ENCODE assay signal across 1 cellular context in the genomic region with DNA sequence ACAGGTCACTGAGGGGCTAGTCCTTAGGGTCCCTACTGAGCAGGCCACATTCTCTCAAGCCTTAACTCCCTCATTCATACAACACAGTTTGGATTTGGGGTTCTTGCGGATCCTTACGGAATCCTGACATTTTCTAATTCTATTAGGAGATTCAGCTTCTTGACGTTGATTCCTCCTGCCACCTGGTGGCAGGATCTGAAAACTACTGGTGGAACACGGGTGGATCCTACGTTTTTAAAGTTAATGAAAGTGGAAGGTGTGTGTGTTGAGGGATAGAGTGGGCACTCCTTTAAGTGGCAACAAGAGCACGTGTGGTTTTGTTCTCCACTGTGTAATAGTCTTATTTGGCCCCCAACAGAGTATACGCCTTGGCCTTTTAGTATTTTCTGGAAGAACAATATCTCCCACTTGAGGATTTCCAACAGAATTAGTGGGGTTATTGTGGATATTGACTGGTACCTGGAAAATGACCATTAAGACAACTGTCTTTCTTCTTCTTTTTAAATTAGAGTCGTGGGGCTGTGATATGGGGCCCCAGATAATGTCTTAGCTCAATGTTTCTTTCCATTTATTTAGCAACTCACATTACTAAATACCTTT.
TF ChIP-seq lines count a peak whose summit lies in the region.

No MANE protein-coding gene starts in this region.

TF ChIP-seq in GM23338, 12 proteins besides CTCF, POLR2A, EP300 and RAD21 (continued from another document):
- TF ChIP-seq, protein P1, sequence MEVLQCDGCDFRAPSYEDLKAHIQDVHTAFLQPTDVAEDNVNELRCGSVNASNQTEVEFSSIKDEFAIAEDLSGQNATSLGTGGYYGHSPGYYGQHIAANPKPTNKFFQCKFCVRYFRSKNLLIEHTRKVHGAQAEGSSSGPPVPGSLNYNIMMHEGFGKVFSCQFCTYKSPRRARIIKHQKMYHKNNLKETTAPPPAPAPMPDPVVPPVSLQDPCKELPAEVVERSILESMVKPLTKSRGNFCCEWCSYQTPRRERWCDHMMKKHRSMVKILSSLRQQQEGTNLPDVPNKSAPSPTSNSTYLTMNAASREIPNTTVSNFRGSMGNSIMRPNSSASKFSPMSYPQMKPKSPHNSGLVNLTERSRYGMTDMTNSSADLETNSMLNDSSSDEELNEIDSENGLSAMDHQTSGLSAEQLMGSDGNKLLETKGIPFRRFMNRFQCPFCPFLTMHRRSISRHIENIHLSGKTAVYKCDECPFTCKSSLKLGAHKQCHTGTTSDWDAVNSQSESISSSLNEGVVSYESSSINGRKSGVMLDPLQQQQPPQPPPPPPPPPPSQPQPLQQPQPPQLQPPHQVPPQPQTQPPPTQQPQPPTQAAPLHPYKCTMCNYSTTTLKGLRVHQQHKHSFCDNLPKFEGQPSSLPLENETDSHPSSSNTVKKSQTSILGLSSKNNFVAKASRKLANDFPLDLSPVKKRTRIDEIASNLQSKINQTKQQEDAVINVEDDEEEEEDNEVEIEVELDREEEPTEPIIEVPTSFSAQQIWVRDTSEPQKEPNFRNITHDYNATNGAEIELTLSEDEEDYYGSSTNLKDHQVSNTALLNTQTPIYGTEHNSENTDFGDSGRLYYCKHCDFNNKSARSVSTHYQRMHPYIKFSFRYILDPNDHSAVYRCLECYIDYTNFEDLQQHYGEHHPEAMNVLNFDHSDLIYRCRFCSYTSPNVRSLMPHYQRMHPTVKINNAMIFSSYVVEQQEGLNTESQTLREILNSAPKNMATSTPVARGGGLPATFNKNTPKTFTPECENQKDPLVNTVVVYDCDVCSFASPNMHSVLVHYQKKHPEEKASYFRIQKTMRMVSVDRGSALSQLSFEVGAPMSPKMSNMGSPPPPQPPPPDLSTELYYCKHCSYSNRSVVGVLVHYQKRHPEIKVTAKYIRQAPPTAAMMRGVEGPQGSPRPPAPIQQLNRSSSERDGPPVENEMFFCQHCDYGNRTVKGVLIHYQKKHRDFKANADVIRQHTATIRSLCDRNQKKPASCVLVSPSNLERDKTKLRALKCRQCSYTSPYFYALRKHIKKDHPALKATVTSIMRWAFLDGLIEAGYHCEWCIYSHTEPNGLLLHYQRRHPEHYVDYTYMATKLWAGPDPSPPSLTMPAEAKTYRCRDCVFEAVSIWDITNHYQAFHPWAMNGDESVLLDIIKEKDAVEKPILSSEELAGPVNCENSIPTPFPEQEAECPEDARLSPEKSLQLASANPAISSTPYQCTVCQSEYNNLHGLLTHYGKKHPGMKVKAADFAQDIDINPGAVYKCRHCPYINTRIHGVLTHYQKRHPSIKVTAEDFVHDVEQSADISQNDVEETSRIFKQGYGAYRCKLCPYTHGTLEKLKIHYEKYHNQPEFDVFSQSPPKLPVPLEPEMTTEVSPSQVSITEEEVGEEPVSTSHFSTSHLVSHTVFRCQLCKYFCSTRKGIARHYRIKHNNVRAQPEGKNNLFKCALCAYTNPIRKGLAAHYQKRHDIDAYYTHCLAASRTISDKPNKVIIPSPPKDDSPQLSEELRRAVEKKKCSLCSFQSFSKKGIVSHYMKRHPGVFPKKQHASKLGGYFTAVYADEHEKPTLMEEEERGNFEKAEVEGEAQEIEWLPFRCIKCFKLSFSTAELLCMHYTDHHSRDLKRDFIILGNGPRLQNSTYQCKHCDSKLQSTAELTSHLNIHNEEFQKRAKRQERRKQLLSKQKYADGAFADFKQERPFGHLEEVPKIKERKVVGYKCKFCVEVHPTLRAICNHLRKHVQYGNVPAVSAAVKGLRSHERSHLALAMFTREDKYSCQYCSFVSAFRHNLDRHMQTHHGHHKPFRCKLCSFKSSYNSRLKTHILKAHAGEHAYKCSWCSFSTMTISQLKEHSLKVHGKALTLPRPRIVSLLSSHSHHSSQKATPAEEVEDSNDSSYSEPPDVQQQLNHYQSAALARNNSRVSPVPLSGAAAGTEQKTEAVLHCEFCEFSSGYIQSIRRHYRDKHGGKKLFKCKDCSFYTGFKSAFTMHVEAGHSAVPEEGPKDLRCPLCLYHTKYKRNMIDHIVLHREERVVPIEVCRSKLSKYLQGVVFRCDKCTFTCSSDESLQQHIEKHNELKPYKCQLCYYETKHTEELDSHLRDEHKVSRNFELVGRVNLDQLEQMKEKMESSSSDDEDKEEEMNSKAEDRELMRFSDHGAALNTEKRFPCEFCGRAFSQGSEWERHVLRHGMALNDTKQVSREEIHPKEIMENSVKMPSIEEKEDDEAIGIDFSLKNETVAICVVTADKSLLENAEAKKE (CRISPR knock-in tag; IDR thresholded peaks at IDR 0.05), result no peak
- TF ChIP-seq STAT1 (IDR thresholded peaks at IDR 0.05; ENCODE audit: unreplicated experiment) (no peak), JUNB (IDR thresholded peaks at IDR 0.05; ENCODE audit: unreplicated experiment) (no peak), ZNF114 (CRISPR knock-in tag; IDR thresholded peaks at IDR 0.05) (no peak), NANOG (IDR thresholded peaks at IDR 0.05; ENCODE audit: borderline replicate concordance) (no peak)
- TF ChIP-seq, protein P2, sequence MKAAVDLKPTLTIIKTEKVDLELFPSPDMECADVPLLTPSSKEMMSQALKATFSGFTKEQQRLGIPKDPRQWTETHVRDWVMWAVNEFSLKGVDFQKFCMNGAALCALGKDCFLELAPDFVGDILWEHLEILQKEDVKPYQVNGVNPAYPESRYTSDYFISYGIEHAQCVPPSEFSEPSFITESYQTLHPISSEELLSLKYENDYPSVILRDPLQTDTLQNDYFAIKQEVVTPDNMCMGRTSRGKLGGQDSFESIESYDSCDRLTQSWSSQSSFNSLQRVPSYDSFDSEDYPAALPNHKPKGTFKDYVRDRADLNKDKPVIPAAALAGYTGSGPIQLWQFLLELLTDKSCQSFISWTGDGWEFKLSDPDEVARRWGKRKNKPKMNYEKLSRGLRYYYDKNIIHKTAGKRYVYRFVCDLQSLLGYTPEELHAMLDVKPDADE (IDR thresholded peaks at IDR 0.05), result no peak
